In genomic region chr3:99895706-99896441, GRCh38 we compare ENCODE assay signal across 8 cellular contexts.
DNase-seq lines count a peak whose midpoint lies in the region; ATAC-seq and TF ChIP-seq lines count a peak whose summit lies in the region.

No MANE protein-coding gene starts in this region.

- no peak overlapping the region for H3K4me3 ChIP-seq in lung

- DNase-seq in CMK (ENCODE audit: low read depth): peak; percentile 8
- DNase-seq in KG1 (lab: John Stamatoyannopoulos, UW): peak; percentile 53
- peak; percentile 39 for DNase-seq in amniotic stem cell (lab: John Stamatoyannopoulos, UW)
- DNase-seq in lung (ENCODE audit: low spot score): no peak
- DNase-seq in T-helper 9 cell: no peak
- DNase-seq in activated CD8-positive, alpha-beta memory T cell treated with anti-CD3 and anti-CD28 coated beads for 24 hours: no peak

- H3K4me1 ChIP-seq in lung (ENCODE audit: control insufficient read depth in 2 of 2, insufficient read depth in 2 of 2, low read length in 2 of 2): peaks cover 0 to 12% of the 10 kb centered on the region in 2 donors

- no peaks in the 10 kb centered on the region for H3K27me3 ChIP-seq in lung (ENCODE audit: control insufficient read depth, insufficient read depth)

- 29 to 50% methylated on average over 2 of the region's 2 CpGs for WGBS in lung, 2 donors

- H3K9me3 ChIP-seq in lung (ENCODE audit: control insufficient read depth in 2 of 2, insufficient read depth in 1 of 2, low read length in 1 of 2): no peaks in the 10 kb centered on the region

- ATAC-seq in lung (ENCODE audit: insufficient read depth, low FRiP score): peak; percentile 54
- no peak for ATAC-seq in HG03175 (IDR thresholded peaks at IDR 0.05; ENCODE audit: unreplicated experiment)
- ATAC-seq in GM19467 (IDR thresholded peaks at IDR 0.05; ENCODE audit: unreplicated experiment): no peak

- TF ChIP-seq CTCF in lung (IDR thresholded peaks at IDR 0.05; ENCODE audit: control extremely low read depth, extremely low read depth): no peak

- H3K27ac ChIP-seq in lung (ENCODE audit: low read depth in 1 of 2, low read length in 1 of 2): no peak overlapping the region

- no peaks in the 10 kb centered on the region for H3K36me3 ChIP-seq in lung (ENCODE audit: control insufficient read depth in 2 of 2, insufficient read depth in 2 of 2, low read length in 2 of 2)

Comparison
In these comparisons a context has a peak if more than half of its experiments do, and no peak if none do; other contexts are left out.
1. DNase-seq: peak in CMK (single experiment), KG1 (single experiment) and amniotic stem cell (single experiment); none in lung (single experiment), T-helper 9 cell (single experiment) and activated CD8-positive, alpha-beta memory T cell treated with anti-CD3 and anti-CD28 coated beads for 24 hours (single experiment).